9 cellular contexts compared by ENCODE assay signal in genomic region chr21:39510240-39510639, GRCh38.
"Had no signal": no experiment of that assay in that cellular context is flagged by ENCODE, and none has a peak within 500 bp of the region (broad histone marks: within the 10 kb centered on the region; RNA-seq: fewer than 3 reads in every experiment).

No MANE protein-coding gene starts in this region.

- DNase-seq: GM23248, GOT3, H7, H9, HCEC 1CT, HFFc6 had no signal

- H3K27ac ChIP-seq: GM23248 had no signal

- H3K4me3 ChIP-seq: GM23248, GM23338, HAP-1 had no signal

- H3K27ac Mint-ChIP-seq: GM23338, H9, HFFc6 had no signal

- H3K4me3 Mint-ChIP-seq: GM23338, H9, HFFc6 had no signal

- H3K4me1 ChIP-seq: HAP-1 had no signal

- H3K9me3 ChIP-seq: HAP-1 had no signal

- H3K36me3 ChIP-seq: HAP-1 had no signal

- ATAC-seq: GM23338, HCT116 had no signal

- H3K9me3 Mint-ChIP-seq: GM23338, HFFc6 had no signal
